19 cellular contexts compared by ENCODE assay signal in the genomic region with DNA sequence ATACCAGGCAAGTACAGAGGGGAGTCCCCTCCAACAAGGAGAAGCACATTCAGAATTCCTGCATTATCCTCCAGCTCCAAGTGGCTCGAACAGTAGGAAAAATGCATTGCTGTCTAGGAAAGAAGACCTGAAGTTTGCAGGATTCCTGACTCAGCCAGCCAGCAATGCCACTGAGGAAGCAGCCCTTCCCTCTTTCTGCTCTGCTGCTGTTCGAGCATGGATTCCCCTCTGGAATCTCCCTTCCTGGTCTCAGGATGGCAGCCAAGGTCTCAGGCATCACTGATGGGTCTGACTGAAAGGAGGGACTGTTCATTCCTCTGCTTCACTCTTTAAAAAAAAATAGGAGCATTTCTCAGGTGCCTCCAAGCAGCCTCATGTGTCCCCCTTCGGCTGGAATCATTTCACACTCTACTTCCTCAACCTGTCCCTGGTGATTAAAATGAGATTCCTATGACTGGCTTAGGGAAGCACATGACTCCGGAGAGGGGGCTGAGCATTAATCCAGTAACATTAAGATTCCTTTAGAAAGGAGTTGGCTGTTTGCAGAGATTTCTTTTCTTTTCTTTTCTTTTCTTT.
A peak's percentile ranks its signal among the peaks of the same experiment; 100 is the strongest.
DNase-seq lines count a peak whose midpoint lies in the region; TF ChIP-seq lines count a peak whose summit lies in the region.
"Had no signal": no experiment of that assay in that cellular context is flagged by ENCODE, and none has a peak within 500 bp of the region (broad histone marks: within the 10 kb centered on the region; RNA-seq: fewer than 3 reads in every experiment).

No MANE protein-coding gene starts in this region.

- 53 to 62% methylated on average over 4 of the region's 4 CpGs for WGBS in sigmoid colon, 2 donors

- no peak overlapping the region for H3K27ac ChIP-seq in HEK293 (ENCODE audit: extremely low read depth, low read depth, low read length)
- H3K27ac ChIP-seq in sigmoid colon, result no peak overlapping the region
- H3K27ac ChIP-seq: HL-60 had no signal

- H3K36me3 ChIP-seq in HEK293 (ENCODE audit: control insufficient read depth in 2 of 2, insufficient read depth in 1 of 2, low read length in 2 of 2) (no peaks in the 10 kb centered on the region), sigmoid colon (no peaks in the 10 kb centered on the region)

- H3K4me3 Mint-ChIP-seq in nephron (peak overlapping the region; percentile 22 to 50 (median 43)), type B pancreatic cell (no peak overlapping the region)
- H3K4me3 Mint-ChIP-seq: CD4-positive, CD25-positive, alpha-beta regulatory T cell; H9 had no signal

- H3K9me3 Mint-ChIP-seq in nephron, result no peaks in the 10 kb centered on the region
- H3K9me3 Mint-ChIP-seq in type B pancreatic cell, result no peaks in the 10 kb centered on the region

- H3K4me1 ChIP-seq in HEK293 (ENCODE audit: control insufficient read depth, insufficient read depth, low read length) (no peaks in the 10 kb centered on the region), sigmoid colon (no peaks in the 10 kb centered on the region)

- H3K27ac Mint-ChIP-seq in nephron, result peak overlapping the region; percentile 76 to 90 (median 86)
- no peak overlapping the region for H3K27ac Mint-ChIP-seq in type B pancreatic cell
- H3K27ac Mint-ChIP-seq: CD4-positive, CD25-positive, alpha-beta regulatory T cell; H9 had no signal

- H3K27me3 Mint-ChIP-seq in nephron (ENCODE audit: low read depth) (peaks cover 44% of the 10 kb centered on the region), type B pancreatic cell (peaks cover 30% of the 10 kb centered on the region)

- H3K9me3 ChIP-seq in HEK293 (ENCODE audit: control insufficient read depth, insufficient read depth, low read depth, low read length), result no peaks in the 10 kb centered on the region
- peaks cover 0 to 2% (median 0%) of the 10 kb centered on the region in 4 donors for H3K9me3 ChIP-seq in sigmoid colon

- intact Hi-C loops in sigmoid colon (cut with DNase I), result no loop called here

- peak; percentile 50 for DNase-seq in cerebellar cortex (ENCODE audit: low spot score)
- DNase-seq in sigmoid colon, result peak; percentile 8
- no peak for DNase-seq in pons (ENCODE audit: low spot score)
- DNase-seq in NCI-H510A (lab: John Stamatoyannopoulos, UW), result no peak
- DNase-seq in type B pancreatic cell (ENCODE audit: extremely low spot score, unreplicated experiment), result no peak
- DNase-seq: CD4-positive, CD25-positive, alpha-beta regulatory T cell; DMS79 treated with DMSO at 0.1 percent for 48 hours; H9; KBM-7; NCI-H1092; NCI-H1436; NCI-H187 treated with DMSO at 0.1 percent for 48 hours; NCI-H2107; NK-92 treated with Interleukin-12 subunit alpha and Interleukin-12 subunit beta, amount 100 ng/mL, for 24 hours; SIG-M5 had no signal

- no peak for TF ChIP-seq CTCF in HEK293 (tag by site-specific recombination; IDR thresholded peaks at IDR 0.05)
- no peak for TF ChIP-seq CTCF in nephron (IDR thresholded peaks at IDR 0.05; ENCODE audit: unreplicated experiment in 3 of 3)
- no peak for TF ChIP-seq CTCF in sigmoid colon (IDR thresholded peaks at IDR 0.05)
- TF ChIP-seq CTCF in type B pancreatic cell (conservative IDR thresholded peaks at IDR 0.05), result no peak

- H3K27me3 ChIP-seq in sigmoid colon, result peaks cover 0 to 32% (median 7%) of the 10 kb centered on the region in 3 donors

- TF ChIP-seq POLR2A in sigmoid colon (IDR thresholded peaks at IDR 0.05), result no peak

- H3K4me3 ChIP-seq in HEK293 (ENCODE audit: low read depth, low read length) (no peak overlapping the region), sigmoid colon (no peak overlapping the region)
- H3K4me3 ChIP-seq: GM12878 had no signal

- CTCF ChIA-PET in HEK293 (lab: Yijun Ruan, JAX), result interaction anchor here (0.6 kb wide), 1 partner anchor 951 kb away, joined by 4 read pairs; no protein-coding TSS in a partner anchor

- no peaks in the 10 kb centered on the region for H3K4me1 Mint-ChIP-seq in nephron
- H3K4me1 Mint-ChIP-seq in type B pancreatic cell (ENCODE audit: unreplicated experiment), result no peaks in the 10 kb centered on the region
- H3K4me1 Mint-ChIP-seq: CD4-positive, CD25-positive, alpha-beta regulatory T cell had no signal

- TF ChIP-seq EP300 in sigmoid colon (IDR thresholded peaks at IDR 0.05), result no peak

- POLR2A ChIA-PET in HEK293 (lab: Yijun Ruan, JAX), result no interaction called here

- H3K36me3 Mint-ChIP-seq in nephron (ENCODE audit: low read depth) (no peaks in the 10 kb centered on the region), type B pancreatic cell (no peaks in the 10 kb centered on the region)
- H3K36me3 Mint-ChIP-seq: CD4-positive, CD25-positive, alpha-beta regulatory T cell had no signal

TF ChIP-seq in HEK293, 187 proteins besides CTCF, POLR2A, EP300 and RAD21:
- no peak for TF ChIP-seq PRDM4 (tag by site-specific recombination; IDR thresholded peaks at IDR 0.05)
- peak; percentile 92 for TF ChIP-seq PRDM10 (tag by site-specific recombination; IDR thresholded peaks at IDR 0.05)
- TF ChIP-seq ZBTB7A (tag by site-specific recombination; IDR thresholded peaks at IDR 0.05; ENCODE audit: low read depth), result no peak
- no peak for TF ChIP-seq ZFP3 (tag by site-specific recombination; IDR thresholded peaks at IDR 0.05; ENCODE audit: low read depth)
- TF ChIP-seq KLF10 (tag by site-specific recombination; IDR thresholded peaks at IDR 0.05), result no peak
- TF ChIP-seq ZNF670 (tag by site-specific recombination; IDR thresholded peaks at IDR 0.05; ENCODE audit: low read depth), result no peak
- no peak for TF ChIP-seq SP2 (tag by site-specific recombination; IDR thresholded peaks at IDR 0.05)
- no peak for TF ChIP-seq ELK4 (IDR thresholded peaks at IDR 0.05; ENCODE audit: borderline replicate concordance, low read depth, low read length)

Comparison
In these comparisons a context has a peak if more than half of its experiments do, and no peak if none do; other contexts are left out.
1. DNase-seq: peak in cerebellar cortex (single experiment) and sigmoid colon (single experiment); none in pons (single experiment), NCI-H510A (single experiment) and type B pancreatic cell (single experiment).